In the genomic region with DNA sequence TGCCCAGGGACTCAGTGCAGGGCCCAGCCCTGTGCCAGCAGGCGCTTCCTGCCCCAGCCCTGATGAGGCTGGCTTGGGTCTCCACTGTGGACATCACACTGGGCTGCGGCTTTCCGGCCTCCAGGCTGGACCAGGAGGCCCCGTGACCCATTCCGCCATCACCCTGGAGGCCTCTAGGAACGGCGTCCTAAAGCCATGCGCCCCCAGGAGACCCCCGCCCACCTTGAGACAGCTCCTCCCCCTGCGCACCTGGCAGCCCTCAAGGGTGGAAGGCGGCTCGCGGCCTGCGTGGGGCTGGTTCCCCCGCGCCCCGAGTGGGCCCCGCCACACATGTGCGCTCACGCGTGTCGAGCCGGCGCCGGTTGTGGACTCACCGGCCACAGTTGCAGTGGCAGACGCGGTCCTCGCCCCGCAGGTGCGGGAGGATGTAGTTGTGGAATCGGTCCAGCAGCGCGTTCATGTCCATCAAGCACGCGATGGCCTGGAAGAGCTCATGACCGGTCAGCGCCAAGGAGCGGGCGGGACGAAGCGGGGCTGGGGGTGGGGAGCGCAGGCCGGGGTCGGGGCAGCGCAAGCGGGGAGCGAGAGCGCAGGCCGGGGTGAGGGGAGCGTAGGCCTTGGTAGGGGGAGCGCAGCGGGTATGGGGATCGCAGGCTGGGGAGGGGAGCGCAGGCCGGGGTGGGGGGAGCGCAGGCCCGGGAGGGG, we compare ENCODE assay signal across 9 cellular contexts. TPM values are rescaled to one million over a fixed set of nuclear protein-coding genes. Genes with fewer than 3 reads are reported as not detected.
DNase-seq lines count a peak whose midpoint lies in the region; TF ChIP-seq lines count a peak whose summit lies in the region.
"Had no signal": no experiment of that assay in that cellular context is flagged by ENCODE, and none has a peak within 500 bp of the region (broad histone marks: within the 10 kb centered on the region; RNA-seq: fewer than 3 reads in every experiment).

No MANE protein-coding gene starts in this region.

- no peak for TF ChIP-seq CTCF in esophagus squamous epithelium (IDR thresholded peaks at IDR 0.05)
- no peak for TF ChIP-seq CTCF in osteoblast (IDR thresholded peaks at IDR 0.05; ENCODE audit: extremely low read depth, low read depth, low read length)

- H3K27ac ChIP-seq in esophagus squamous epithelium: peak overlapping the region; percentile 39 to 80 (median 66)
- H3K27ac ChIP-seq in osteoblast (ENCODE audit: low read depth, low read length): no peak overlapping the region

- intact Hi-C loops in esophagus squamous epithelium (cut with DNase I): no loop called here

- H3K79me2 ChIP-seq in osteoblast (ENCODE audit: insufficient read depth, low read length): peaks cover 21% of the 10 kb centered on the region

- H3K9me3 ChIP-seq in esophagus squamous epithelium: no peaks in the 10 kb centered on the region
- H3K9me3 ChIP-seq in osteoblast (ENCODE audit: low read depth, low read length): no peaks in the 10 kb centered on the region

- DNase-seq in AG20443 (ENCODE audit: low spot score): peak; percentile 73
- DNase-seq in NCI-H226: peak; percentile 32
- DNase-seq in esophagus squamous epithelium (lab: John Stamatoyannopoulos, UW): no peak
- peak; percentile 99 for DNase-seq in osteoblast (ENCODE audit: insufficient read length, low spot score, missing footprints)
- DNase-seq in stimulated activated CD4-positive, alpha-beta T cell treated with anti-CD3 and anti-CD28 coated beads, Interleukin-1b, Interleukin-23, amount 100 ng/mL, for 48 hours: no peak
- DNase-seq in stimulated activated naive CD4-positive, alpha-beta T cell treated with Interleukin-2 at 50 U/mL for 16 hours (lab: John Stamatoyannopoulos, UW): no peak
- no peak for DNase-seq in foreskin melanocyte
- DNase-seq in NCI-H2029 treated with DMSO at 0.1 percent for 48 hours (lab: John Stamatoyannopoulos, UW): no peak
- DNase-seq: activated CD4-positive, alpha-beta T cell treated with anti-CD3 and anti-CD28 coated beads, Interleukin-2, amount 50 U/mL, for 48 hours had no signal

- H3K27me3 ChIP-seq in esophagus squamous epithelium (peaks cover 0 to 12% (median 0%) of the 10 kb centered on the region in 4 donors), osteoblast (ENCODE audit: insufficient read depth, low read length) (no peaks in the 10 kb centered on the region)

- H3K4me3 ChIP-seq in esophagus squamous epithelium (peak overlapping the region; percentile 39 to 74 (median 56)), osteoblast (ENCODE audit: insufficient read depth, low read length) (peak overlapping the region; percentile 72)

- H2AFZ ChIP-seq in osteoblast (ENCODE audit: low read length): no peak overlapping the region

- WGBS in esophagus squamous epithelium, 2 donors: no CpG with 5 or more reads among the region's 58 CpGs

- TF ChIP-seq POLR2A in esophagus squamous epithelium (IDR thresholded peaks at IDR 0.05): no peak

- H4K20me1 ChIP-seq in osteoblast (ENCODE audit: insufficient read depth, low read length): peaks cover 16% of the 10 kb centered on the region

- H3K4me2 ChIP-seq in osteoblast (ENCODE audit: insufficient read depth, low read length): peak overlapping the region; percentile 78

- H3K4me1 ChIP-seq in esophagus squamous epithelium (peaks cover 14 to 46% (median 17%) of the 10 kb centered on the region in 3 donors), osteoblast (ENCODE audit: insufficient read depth, low read length) (no peaks in the 10 kb centered on the region)

- H3K36me3 ChIP-seq in esophagus squamous epithelium: peaks cover 8 to 42% (median 13%) of the 10 kb centered on the region in 3 donors
- peaks cover 21% of the 10 kb centered on the region for H3K36me3 ChIP-seq in osteoblast (ENCODE audit: insufficient read depth, low read length)

RNA-seq across cellular contexts. Expression of gene TMEM240, which starts 1.0 kb away (rescaled TPM):
- total RNA-seq in esophagus squamous epithelium (1 to 10 TPM in 1 of 4 donors, not detected in 3; 2.7 TPM), osteoblast (1.8 and 2.7 TPM in 2 replicates)

RNA-seq across cellular contexts. Expression of gene ATAD3A, which starts 27.5 kb away (rescaled TPM):
- total RNA-seq in esophagus squamous epithelium: 10 to 100 TPM; 27.0 to 53.8 (median 32.6) TPM
- total RNA-seq in osteoblast: 18.6 and 19.9 TPM in 2 replicates

RNA-seq across cellular contexts. Expression of gene SSU72, which starts 35.2 kb away (rescaled TPM):
- total RNA-seq in esophagus squamous epithelium: 100 to 1,000 TPM in 3 of 4 donors, 10 to 100 TPM in 1; 98.4 to 125 (median 124) TPM
- 67.2 and 73.1 TPM in 2 replicates for total RNA-seq in osteoblast

Comparison
In these comparisons a context has a peak if more than half of its experiments do, and no peak if none do; other contexts are left out.
1. DNase-seq: peak in AG20443 (single experiment), NCI-H226 (single experiment) and osteoblast (single experiment); none in esophagus squamous epithelium (single experiment), stimulated activated CD4-positive, alpha-beta T cell treated with anti-CD3 and anti-CD28 coated beads, Interleukin-1b, Interleukin-23, amount 100 ng/mL, for 48 hours (single experiment), stimulated activated naive CD4-positive, alpha-beta T cell treated with Interleukin-2 at 50 U/mL for 16 hours (single experiment), foreskin melanocyte (single experiment) and NCI-H2029 treated with DMSO at 0.1 percent for 48 hours (single experiment).